ENCODE assay signal across 8 cellular contexts in the genomic region with DNA sequence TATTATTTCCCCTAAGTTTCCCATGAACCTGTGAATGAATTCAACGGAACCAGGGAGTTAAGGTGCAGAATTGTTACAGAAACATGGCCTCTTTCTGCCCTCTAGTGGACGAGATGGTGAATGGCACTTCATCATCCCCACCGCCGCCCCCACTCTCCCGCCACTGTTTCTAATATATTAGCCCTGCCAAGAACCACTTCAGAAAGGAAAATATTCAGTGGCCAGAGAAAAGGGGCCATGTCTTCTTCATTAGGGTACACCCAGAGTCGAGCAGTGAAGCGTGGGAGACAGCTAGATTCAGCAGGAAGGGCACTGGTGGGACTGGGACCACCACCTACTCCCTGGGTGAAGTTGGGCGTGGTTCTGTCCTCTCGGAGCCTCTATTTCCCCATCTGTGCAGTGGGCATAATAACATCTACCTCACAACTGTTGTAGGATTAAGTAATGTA. TPM values are rescaled to one million over a fixed set of nuclear protein-coding genes. Genes with fewer than 3 reads are reported as not detected.
DNase-seq lines count a peak whose midpoint lies in the region; ATAC-seq, FAIRE-seq and TF ChIP-seq lines count a peak whose summit lies in the region.

No MANE protein-coding gene starts in this region.

- H4K20me1 ChIP-seq in astrocyte (ENCODE audit: insufficient read depth, low read length): no peaks in the 10 kb centered on the region

- peak overlapping the region; percentile 71 for H3K4me3 Mint-ChIP-seq in HFFc6
- H3K4me3 Mint-ChIP-seq in astrocyte (ENCODE audit: unreplicated experiment): no peak overlapping the region

- POLR2A ChIA-PET in Panc1 (lab: Charles Lee): no interaction called here

- no peak overlapping the region for H3K27ac ChIP-seq in Panc1 (ENCODE audit: low read length)
- H3K27ac ChIP-seq in astrocyte (ENCODE audit: low read depth, low read length): no peak overlapping the region

- ATAC-seq in Panc1: peak; percentile 86

- intact Hi-C loops in Panc1 (cut with micrococcal nuclease; ENCODE audit: unreplicated experiment): loop anchor here (1.0 to 10.0 kb wide), 2 partner anchors 222 to 398 kb away; no protein-coding TSS in a partner anchor

- FAIRE-seq in astrocyte (lab: Jason Lieb, UNC): no peak

- CTCF ChIA-PET in Panc1 (lab: Charles Lee): interaction anchor here (0.8 to 2.8 kb wide), 2 partner anchors 80 to 221 kb away, joined by 5 to 29 read pairs; no protein-coding TSS in a partner anchor

- H3K4me3 ChIP-seq in Panc1 (ENCODE audit: low read depth in 2 of 2, low read length in 2 of 2) (no peak overlapping the region), astrocyte (ENCODE audit: insufficient read depth, low read depth, low read length) (no peak overlapping the region)

- H3K4me1 Mint-ChIP-seq in HFFc6 (ENCODE audit: low read depth) (peaks cover 20% of the 10 kb centered on the region), astrocyte (ENCODE audit: low read depth, unreplicated experiment) (no peaks in the 10 kb centered on the region)

- H3K27ac Mint-ChIP-seq in HFFc6 (no peak overlapping the region), astrocyte (ENCODE audit: unreplicated experiment) (no peak overlapping the region)

- H3K4me2 ChIP-seq in astrocyte (ENCODE audit: low read length): peak overlapping the region; percentile 32

- peaks cover 3% of the 10 kb centered on the region; the same call in 1 of the 2 replicates for H3K4me1 ChIP-seq in Panc1 (ENCODE audit: control insufficient read depth, insufficient read depth, low read length)
- H3K4me1 ChIP-seq in astrocyte (ENCODE audit: insufficient read depth, low read length): peaks cover 5% of the 10 kb centered on the region

- H3K36me3 Mint-ChIP-seq in HFFc6 (ENCODE audit: low read depth) (peaks cover 5% of the 10 kb centered on the region; the same call in 1 of the 2 replicates), astrocyte (ENCODE audit: low read depth, unreplicated experiment) (no peaks in the 10 kb centered on the region)

- H3K27me3 Mint-ChIP-seq in HFFc6 (ENCODE audit: insufficient read depth): peaks cover 16% of the 10 kb centered on the region
- peaks cover 51% of the 10 kb centered on the region for H3K27me3 Mint-ChIP-seq in astrocyte (ENCODE audit: low read depth, unreplicated experiment)

- H3K27me3 ChIP-seq in Panc1 (ENCODE audit: control insufficient read depth, insufficient read depth, low read length): peaks cover 19% of the 10 kb centered on the region
- H3K27me3 ChIP-seq in astrocyte (ENCODE audit: insufficient read depth, low read length): peaks cover 12% of the 10 kb centered on the region

- TF ChIP-seq CTCF in HFFc6 (IDR thresholded peaks at IDR 0.05) (peak; percentile 91), Panc1 (IDR thresholded peaks at IDR 0.05) (peak; percentile 86), astrocyte (IDR thresholded peaks at IDR 0.05; ENCODE audit: insufficient read depth, low read depth, low read length) (peak; percentile 33)

- no peaks in the 10 kb centered on the region for H3K9me3 ChIP-seq in Panc1 (ENCODE audit: control insufficient read depth, insufficient read depth, low read depth, low read length)
- no peaks in the 10 kb centered on the region for H3K9me3 ChIP-seq in astrocyte (ENCODE audit: insufficient read depth, low read depth, low read length)

- in situ Hi-C loops in Panc1 (cut with HindIII; ENCODE audit: low pct_unique_long_range_greater_than_20kb, low sequenced_read_pairs): loop anchor here (25.0 kb wide), 1 partner anchor 220 kb away; no protein-coding TSS in a partner anchor

- no peak overlapping the region for H3K9ac ChIP-seq in astrocyte (ENCODE audit: low read length)

- no peaks in the 10 kb centered on the region for H3K79me2 ChIP-seq in astrocyte (ENCODE audit: insufficient read depth, low read length)

- H3K36me3 ChIP-seq in Panc1 (ENCODE audit: control insufficient read depth, insufficient read depth, low read length) (no peaks in the 10 kb centered on the region), astrocyte (ENCODE audit: insufficient read depth, low read length) (no peaks in the 10 kb centered on the region)

- BruUV-seq in Panc1 (replicated peaks; lab: Mats Ljungman, UMichigan): no TSS peak

- DNase-seq in COR-L47 (lab: John Stamatoyannopoulos, UW) (peak; percentile 45), HFFc6 (no peak), Panc1 (ENCODE audit: low read depth, low spot score) (no peak), astrocyte (ENCODE audit: low read depth) (peak; percentile 3), iPS-NIHi11 (ENCODE audit: low spot score) (peak; percentile 85), ureter (ENCODE audit: low spot score) (no peak), middle frontal gyrus (ENCODE audit: extremely low spot score, low spot score) (no peak)
- DNase-seq in stimulated activated CD4-positive, alpha-beta T cell treated with anti-CD3 and anti-CD28 coated beads, Interleukin-1b, Interleukin-23, amount 100 ng/mL, for 4 hours (ENCODE audit: low read depth in 2 of 2): peak; percentile 16 to 37

- no peak overlapping the region for H2AFZ ChIP-seq in astrocyte (ENCODE audit: low read depth, low read length)

- H3K9me3 Mint-ChIP-seq in HFFc6 (no peaks in the 10 kb centered on the region; the same call in 1 of the 2 replicates), astrocyte (ENCODE audit: unreplicated experiment) (peaks cover 8% of the 10 kb centered on the region)

RNA-seq across cellular contexts. Expression of a gene that starts 46.4 kb away (rescaled TPM):
- total RNA-seq in HFFc6 (2021; fragmentation: NEBNext Ultra II Directional; extraction: Animal tissue kit (Norgen Biotek cat#: 25700)): not detected
- total RNA-seq in Panc1 (2021; ENCODE audit: unreplicated experiment) (0.13 TPM), astrocyte (0.50 and 1.4 TPM in 2 replicates), ureter (not detected)
- polyA plus RNA-seq in Panc1 (2012; ENCODE audit: insufficient read length): not detected

Comparison
In these comparisons a context has a peak if more than half of its experiments do, and no peak if none do; other contexts are left out.
1. DNase-seq: peak in COR-L47 (single experiment), astrocyte (single experiment), iPS-NIHi11 (single experiment) and stimulated activated CD4-positive, alpha-beta T cell treated with anti-CD3 and anti-CD28 coated beads, Interleukin-1b, Interleukin-23, amount 100 ng/mL, for 4 hours (2 of 2); none in HFFc6 (single experiment), Panc1 (single experiment), ureter (single experiment) and middle frontal gyrus (single experiment).
2. CTCF ChIP-seq: peak in every context shown above with its lines; median percentile 91 in HFFc6; 86 in Panc1; 33 in astrocyte.